In genomic region chr11:74538680-74539079, GRCh38 we compare ENCODE assay signal across 15 cellular contexts.
"Had no signal": no experiment of that assay in that cellular context is flagged by ENCODE, and none has a peak within 500 bp of the region (broad histone marks: within the 10 kb centered on the region; RNA-seq: fewer than 3 reads in every experiment).

No MANE protein-coding gene starts in this region.

- H3K36me3 Mint-ChIP-seq: T-cell had no signal

- H3K4me3 Mint-ChIP-seq: activated CD4-positive, alpha-beta memory T cell treated with anti-CD3 and anti-CD28 coated beads for 36 hours; memory B cell; nephron progenitor cell; stimulated activated naive CD8-positive, alpha-beta T cell treated with anti-CD3 and anti-CD28 coated beads, Interleukin-15, Interleukin-2, amounts not matched to agents 100 ng/mL and 50 ng/mL, for 24 hours; T-cell had no signal

- H3K36me3 ChIP-seq: upper lobe of right lung had no signal

- H3K27ac ChIP-seq: epithelial cell of prostate, foreskin keratinocyte, upper lobe of right lung, VCaP had no signal

- H3K9me3 ChIP-seq: upper lobe of right lung had no signal

- H3K4me1 Mint-ChIP-seq: memory B cell, T-cell had no signal

- H3K4me1 ChIP-seq: foreskin keratinocyte, upper lobe of right lung had no signal

- H3K27me3 ChIP-seq: upper lobe of right lung had no signal

- DNase-seq: activated CD4-positive, alpha-beta memory T cell treated with anti-CD3 and anti-CD28 coated beads for 36 hours; activated CD8-positive, alpha-beta memory T cell treated with anti-CD3 and anti-CD28 coated beads, Interleukin-2, amount 50 U/mL, for 4 hours; effector CD8-positive, alpha-beta T cell; head of caudate nucleus; nephron progenitor cell; stimulated activated CD4-positive, alpha-beta T cell treated with anti-CD3 and anti-CD28 coated beads, Interleukin-4, amount 100 ng/mL, for 1 hour; stimulated activated CD8-positive, alpha-beta memory T cell treated with anti-CD3 and anti-CD28 coated beads, Interleukin-4, amount 100 ng/mL, for 48 hours; T-cell; upper lobe of right lung had no signal

- H3K4me3 ChIP-seq: upper lobe of right lung had no signal

- ATAC-seq: foreskin keratinocyte, left lobe of liver, T-cell, upper lobe of right lung had no signal

- H3K27me3 Mint-ChIP-seq: activated CD4-positive, alpha-beta memory T cell treated with anti-CD3 and anti-CD28 coated beads for 36 hours; stimulated activated naive CD8-positive, alpha-beta T cell treated with anti-CD3 and anti-CD28 coated beads, Interleukin-15, Interleukin-2, amounts not matched to agents 100 ng/mL and 50 ng/mL, for 24 hours had no signal

- H3K27ac Mint-ChIP-seq: activated CD4-positive, alpha-beta memory T cell treated with anti-CD3 and anti-CD28 coated beads for 36 hours; memory B cell; nephron progenitor cell; stimulated activated naive CD8-positive, alpha-beta T cell treated with anti-CD3 and anti-CD28 coated beads, Interleukin-15, Interleukin-2, amounts not matched to agents 100 ng/mL and 50 ng/mL, for 24 hours; T-cell had no signal
